In genomic region chr19:55486043-55486970, GRCh38 we compare ENCODE assay signal across 9 cellular contexts. TPM values are rescaled to one million over a fixed set of nuclear protein-coding genes. Genes with fewer than 3 reads are reported as not detected.
DNase-seq lines count a peak whose midpoint lies in the region; TF ChIP-seq lines count a peak whose summit lies in the region.
"Had no signal": no experiment of that assay in that cellular context is flagged by ENCODE, and none has a peak within 500 bp of the region (broad histone marks: within the 10 kb centered on the region; RNA-seq: fewer than 3 reads in every experiment).

No MANE protein-coding gene starts in this region.

- no peak overlapping the region for H3K9ac ChIP-seq in iPS-18a (ENCODE audit: low read length)

- H3K4me1 ChIP-seq in iPS-18a (ENCODE audit: control insufficient read depth, low read depth, low read length) = peaks cover 33% of the 10 kb centered on the region

- TF ChIP-seq CTCF in lower leg skin (IDR thresholded peaks at IDR 0.05) = no peak

- no peak for DNase-seq in T-helper 1 cell
- DNase-seq in lower leg skin (ENCODE audit: low spot score in 2 of 2) = no peak
- DNase-seq in NCI-H2029 treated with DMSO at 0.1 percent for 48 hours (lab: John Stamatoyannopoulos, UW) = no peak
- no peak for DNase-seq in activated gamma-delta T cell (lab: John Stamatoyannopoulos, UW)
- DNase-seq: stimulated activated CD4-positive, alpha-beta T cell treated with anti-CD3 and anti-CD28 coated beads, Interleukin-4, amount 100 ng/mL, for 24 hours had no signal

- intact Hi-C loops in lower leg skin (cut with DNase I; ENCODE audit: low total_unique reads) = no loop called here

- TF ChIP-seq POLR2A in lower leg skin (IDR thresholded peaks at IDR 0.05) = no peak

- H3K9me3 Mint-ChIP-seq in T-helper 1 cell treated with Interleukin-12 subunit alpha and Interleukin-12 subunit beta and Interleukin-4 antibody, amounts not matched to agents 30 μg/mL and 1 μg/mL, for 36 hours = no peaks in the 10 kb centered on the region
- no peaks in the 10 kb centered on the region for H3K9me3 Mint-ChIP-seq in activated naive CD8-positive, alpha-beta T cell (ENCODE audit: low read depth)

- no peaks in the 10 kb centered on the region for H3K27me3 Mint-ChIP-seq in T-helper 1 cell treated with Interleukin-12 subunit alpha and Interleukin-12 subunit beta and Interleukin-4 antibody, amounts not matched to agents 30 μg/mL and 1 μg/mL, for 36 hours (ENCODE audit: low read depth)
- no peaks in the 10 kb centered on the region for H3K27me3 Mint-ChIP-seq in activated naive CD8-positive, alpha-beta T cell

- H3K27me3 ChIP-seq in iPS-18a (ENCODE audit: control insufficient read depth, insufficient read depth, low read length) = no peaks in the 10 kb centered on the region

- H3K4me3 ChIP-seq in iPS-18a (ENCODE audit: low read length) = peak overlapping the region; percentile 77
- H3K4me3 ChIP-seq in lower leg skin (ENCODE audit: low read depth, poor library complexity, severe bottlenecking) = no peak overlapping the region

- H3K36me3 Mint-ChIP-seq in T-helper 1 cell treated with Interleukin-12 subunit alpha and Interleukin-12 subunit beta and Interleukin-4 antibody, amounts not matched to agents 30 μg/mL and 1 μg/mL, for 36 hours (ENCODE audit: low read depth) = no peaks in the 10 kb centered on the region
- no peaks in the 10 kb centered on the region for H3K36me3 Mint-ChIP-seq in activated naive CD8-positive, alpha-beta T cell

- H3K4me1 Mint-ChIP-seq in T-helper 1 cell treated with Interleukin-12 subunit alpha and Interleukin-12 subunit beta and Interleukin-4 antibody, amounts not matched to agents 30 μg/mL and 1 μg/mL, for 36 hours (ENCODE audit: low read depth) = no peaks in the 10 kb centered on the region
- peaks cover 13% of the 10 kb centered on the region for H3K4me1 Mint-ChIP-seq in activated naive CD8-positive, alpha-beta T cell (ENCODE audit: low read depth)

- no peaks in the 10 kb centered on the region for H3K9me3 ChIP-seq in iPS-18a (ENCODE audit: control insufficient read depth, low read depth, low read length)

- peak overlapping the region; percentile 73 for H3K4me3 Mint-ChIP-seq in T-helper 1 cell treated with Interleukin-12 subunit alpha and Interleukin-12 subunit beta and Interleukin-4 antibody, amounts not matched to agents 30 μg/mL and 1 μg/mL, for 36 hours
- peak overlapping the region; percentile 76 for H3K4me3 Mint-ChIP-seq in activated naive CD8-positive, alpha-beta T cell

- WGBS in lower leg skin, 2 donors = 70 to 80% methylated on average over 22 to 48 of the region's 53 CpGs

- H3K27ac Mint-ChIP-seq in T-helper 1 cell treated with Interleukin-12 subunit alpha and Interleukin-12 subunit beta and Interleukin-4 antibody, amounts not matched to agents 30 μg/mL and 1 μg/mL, for 36 hours = peak overlapping the region; percentile 28
- peak overlapping the region; percentile 86 for H3K27ac Mint-ChIP-seq in activated naive CD8-positive, alpha-beta T cell

- no peaks in the 10 kb centered on the region for H3K36me3 ChIP-seq in iPS-18a (ENCODE audit: control insufficient read depth, low read depth, low read length)

- H3K27ac ChIP-seq in iPS-18a (ENCODE audit: low read length) = no peak overlapping the region
- peak overlapping the region; percentile 76 for H3K27ac ChIP-seq in temporal lobe (ENCODE audit: low read depth, low read length)

RNA-seq across cellular contexts. Expression of gene NAT14, which starts 1.3 kb away (rescaled TPM):
- total RNA-seq in temporal lobe = 15.5 TPM
- total RNA-seq in lower leg skin = 1 to 10 TPM; 2.5 to 5.3 (median 4.1) TPM

RNA-seq across cellular contexts. Expression of gene SSC5D, which starts 1.9 kb away (rescaled TPM):
- 0.25 TPM for total RNA-seq in temporal lobe
- 1 to 10 TPM in 3 of 4 donors, under 1 TPM in 1; 0.64 to 6.2 (median 3.0) TPM for total RNA-seq in lower leg skin

RNA-seq across cellular contexts. Expression of gene ZNF628, which starts 9.9 kb away (rescaled TPM):
- total RNA-seq in temporal lobe (0.49 TPM), lower leg skin (10 to 100 TPM in 3 of 4 donors, 1 to 10 TPM in 1; 5.4 to 17.9 (median 12.2) TPM)

RNA-seq across cellular contexts. Expression of gene C19orf85, which starts 21.8 kb away (rescaled TPM):
- total RNA-seq in temporal lobe (not detected), lower leg skin (not detected)

RNA-seq across cellular contexts. Expression of gene ISOC2, which starts 24.9 kb away (rescaled TPM):
- total RNA-seq in temporal lobe (6.9 TPM), lower leg skin (10 to 100 TPM; 31.0 to 73.1 (median 66.4) TPM)
